In genomic region chr4:86031927-86032326, GRCh38 we compare ENCODE assay signal across 22 cellular contexts.
DNase-seq lines count a peak whose midpoint lies in the region; ATAC-seq and TF ChIP-seq lines count a peak whose summit lies in the region.
"Had no signal": no experiment of that assay in that cellular context is flagged by ENCODE, and none has a peak within 500 bp of the region (broad histone marks: within the 10 kb centered on the region; RNA-seq: fewer than 3 reads in every experiment).

No MANE protein-coding gene starts in this region.

- H3K4me2 ChIP-seq in Karpas-422 (ENCODE audit: low read depth, low read length, poor library complexity, severe bottlenecking), result no peak overlapping the region

- H3K9me2 ChIP-seq in Karpas-422 (replicated peaks; ENCODE audit: insufficient read depth, low read length), result no peaks in the 10 kb centered on the region

- H3K9me3 ChIP-seq in heart left ventricle (no peaks in the 10 kb centered on the region), ascending aorta (no peaks in the 10 kb centered on the region), thoracic aorta (no peaks in the 10 kb centered on the region), Karpas-422 (ENCODE audit: low read length) (no peaks in the 10 kb centered on the region)

- DNase-seq in heart left ventricle (no peak), cardiac septum (ENCODE audit: low spot score) (no peak), ascending aorta (ENCODE audit: low spot score in 2 of 2) (no peak), fibroblast of pulmonary artery (ENCODE audit: low read depth) (peak; percentile 28), thoracic aorta (ENCODE audit: low spot score) (no peak), DMS153 treated with DMSO at 0.1 percent for 48 hours (lab: John Stamatoyannopoulos, UW; ENCODE audit: unreplicated experiment) (no peak), Karpas-422 (no peak)
- DNase-seq in effector CD4-positive, alpha-beta T cell, result no peak
- DNase-seq: activated CD4-positive, alpha-beta memory T cell treated with anti-CD3 and anti-CD28 coated beads for 36 hours; activated naive CD4-positive, alpha-beta T cell; activated T-cell treated with anti-CD3 and anti-CD28 coated beads for 4 hours; cortex of kidney; glutamatergic neuron; H7; NCI-H1417 treated with DMSO at 0.1 percent for 48 hours; NCI-H69; stimulated activated CD4-positive, alpha-beta T cell treated with anti-CD3 and anti-CD28 coated beads, Interleukin-2, amount 100 ng/mL, for 48 hours; stimulated activated naive CD8-positive, alpha-beta T cell treated with anti-CD3 and anti-CD28 coated beads, Interleukin-15, amount 100 ng/mL, for 72 hours; T-helper 17 cell had no signal

- H3K4me1 ChIP-seq in heart left ventricle (peaks cover 3 to 31% (median 19%) of the 10 kb centered on the region in 12 donors), ascending aorta (peaks cover 0 to 9% of the 10 kb centered on the region in 2 donors), thoracic aorta (ENCODE audit: control insufficient read depth in 1 of 2, low read depth in 2 of 2) (peaks cover 12 to 30% of the 10 kb centered on the region in 2 donors), Karpas-422 (ENCODE audit: low read length) (no peaks in the 10 kb centered on the region)
- H3K4me1 ChIP-seq: parathyroid adenoma had no signal

- H3K9ac ChIP-seq in Karpas-422 (ENCODE audit: low read length), result no peak overlapping the region
- H3K9ac ChIP-seq: parathyroid adenoma had no signal

- H2AFZ ChIP-seq in Karpas-422 (ENCODE audit: low read length), result no peak overlapping the region
- H2AFZ ChIP-seq: parathyroid adenoma had no signal

- H3K27ac ChIP-seq in heart left ventricle, result peak overlapping the region in 7 of 12 donors; percentile 70 to 89 (median 86)
- peak overlapping the region; percentile 82 to 95 for H3K27ac ChIP-seq in ascending aorta
- peak overlapping the region; percentile 84 to 93 for H3K27ac ChIP-seq in thoracic aorta
- H3K27ac ChIP-seq in Karpas-422 (ENCODE audit: low read length), result no peak overlapping the region
- H3K27ac ChIP-seq: parathyroid adenoma had no signal

- H4K20me1 ChIP-seq in Karpas-422 (ENCODE audit: insufficient read depth, low read depth, low read length), result no peaks in the 10 kb centered on the region

- H3K36me3 ChIP-seq in heart left ventricle, result no peaks in the 10 kb centered on the region
- no peaks in the 10 kb centered on the region for H3K36me3 ChIP-seq in ascending aorta
- H3K36me3 ChIP-seq in thoracic aorta, result no peaks in the 10 kb centered on the region
- peaks cover 16% of the 10 kb centered on the region; the same call in 1 of the 2 replicates for H3K36me3 ChIP-seq in Karpas-422 (ENCODE audit: insufficient read depth, low read length)

- no peak for TF ChIP-seq POLR2A in heart left ventricle (IDR thresholded peaks at IDR 0.05)

- TF ChIP-seq CTCF in heart left ventricle (IDR thresholded peaks at IDR 0.05) (no peak), ascending aorta (IDR thresholded peaks at IDR 0.05) (no peak), fibroblast of pulmonary artery (IDR thresholded peaks at IDR 0.05; ENCODE audit: low read length, missing control alignments) (no peak), thoracic aorta (IDR thresholded peaks at IDR 0.05) (no peak)

- intact Hi-C loops in heart left ventricle (cut with DNase I) (no loop called here), cardiac septum (cut with DNase I) (loop anchor here (10.0 kb wide), 1 partner anchor 207 kb away; no protein-coding TSS in a partner anchor), ascending aorta (cut with DNase I) (loop anchor here (2.0 to 5.0 kb wide), 2 partner anchors 21 to 240 kb away; no protein-coding TSS in a partner anchor)

- 0 out of 2 replicates have a peak, but pooled peaks cover 9% of the 10 kb centered on the region for H3K79me2 ChIP-seq in Karpas-422 (ENCODE audit: low read length)
- H3K79me2 ChIP-seq: parathyroid adenoma had no signal

- no peak overlapping the region for H3K4me3 ChIP-seq in heart left ventricle
- no peak overlapping the region for H3K4me3 ChIP-seq in ascending aorta
- no peak overlapping the region for H3K4me3 ChIP-seq in fibroblast of pulmonary artery (replicated peaks; ENCODE audit: low read depth, low read length)
- no peak overlapping the region for H3K4me3 ChIP-seq in thoracic aorta
- H3K4me3 ChIP-seq in Karpas-422 (ENCODE audit: low read length), result no peak overlapping the region
- H3K4me3 ChIP-seq: lung, skin epidermis had no signal

- 92 to 97% (median 93%) methylated on average over 3 of the region's 3 CpGs for WGBS in heart left ventricle, 4 donors

- no peak for ATAC-seq in heart left ventricle
- no peak for ATAC-seq in thoracic aorta (ENCODE audit: insufficient number of reproducible peaks, low FRiP score, low read depth)
- ATAC-seq: stimulated activated naive CD8-positive, alpha-beta T cell treated with anti-CD3 and anti-CD28 coated beads, Interleukin-15, amount 100 ng/mL, for 72 hours; T-helper 17 cell had no signal

- no peaks in the 10 kb centered on the region for H3K27me3 ChIP-seq in heart left ventricle
- H3K27me3 ChIP-seq in ascending aorta, result no peaks in the 10 kb centered on the region
- H3K27me3 ChIP-seq in thoracic aorta (replicated peaks; ENCODE audit: insufficient read depth), result no peaks in the 10 kb centered on the region
- no peaks in the 10 kb centered on the region for H3K27me3 ChIP-seq in Karpas-422 (ENCODE audit: low read length)

Comparison
In these comparisons a context has a peak if more than half of its experiments do, and no peak if none do; other contexts are left out.
1. intact Hi-C loops: an anchor here in cardiac septum (10.0 kb wide) and ascending aorta (2.0 to 5.0 kb wide); none called in heart left ventricle.